13 cellular contexts compared by ENCODE assay signal in genomic region chr19:3067549-3067948, GRCh38. TPM values are rescaled to one million over a fixed set of nuclear protein-coding genes. Genes with fewer than 3 reads are reported as not detected.
A peak's percentile ranks its signal among the peaks of the same experiment; 100 is the strongest.
DNase-seq lines count a peak whose midpoint lies in the region; ATAC-seq and TF ChIP-seq lines count a peak whose summit lies in the region.
"Had no signal": no experiment of that assay in that cellular context is flagged by ENCODE, and none has a peak within 500 bp of the region (broad histone marks: within the 10 kb centered on the region; RNA-seq: fewer than 3 reads in every experiment).

No MANE protein-coding gene starts in this region.

- no peak overlapping the region for H3K4me3 Mint-ChIP-seq in CD4-positive, CD25-positive, alpha-beta regulatory T cell
- H3K4me3 Mint-ChIP-seq in IgD-negative memory B cell, result peak overlapping the region in 1 of 4 donors; percentile 67

- H3K9ac ChIP-seq in mesenchymal stem cell (ENCODE audit: low read length), result no peak overlapping the region
- no peak overlapping the region for H3K9ac ChIP-seq in skeletal muscle tissue (ENCODE audit: low read depth in 1 of 3, low read length in 3 of 3)
- H3K9ac ChIP-seq in smooth muscle cell (ENCODE audit: low read depth), result no peak overlapping the region

- DNase-seq in CD4-positive, CD25-positive, alpha-beta regulatory T cell, result no peak
- DNase-seq in mesenchymal stem cell (no peak), smooth muscle cell (lab: John Stamatoyannopoulos, UW; ENCODE audit: unreplicated experiment) (no peak), NCI-H2029 (lab: John Stamatoyannopoulos, UW) (no peak)
- DNase-seq: Karpas-422, NCI-H1105 treated with DMSO at 0.1 percent for 48 hours, NCI-H1930, NCI-H2171 treated with DMSO at 0.1 percent for 48 hours had no signal

- H3K36me3 Mint-ChIP-seq in CD4-positive, CD25-positive, alpha-beta regulatory T cell, result no peaks in the 10 kb centered on the region
- no peaks in the 10 kb centered on the region for H3K36me3 Mint-ChIP-seq in IgD-negative memory B cell

- no peak overlapping the region for H4K8ac ChIP-seq in mesenchymal stem cell (ENCODE audit: low read length)

- peak overlapping the region in 1 of 2 experiments; percentile 41 for H3K14ac ChIP-seq in mesenchymal stem cell (ENCODE audit: low read length in 2 of 2)

- peaks cover 0 to 2% (median 0%) of the 10 kb centered on the region in 7 donors for H3K9me3 Mint-ChIP-seq in CD4-positive, CD25-positive, alpha-beta regulatory T cell
- peaks cover 0 to 2% (median 0%) of the 10 kb centered on the region in 3 donors for H3K9me3 Mint-ChIP-seq in IgD-negative memory B cell

- H3K23ac ChIP-seq in mesenchymal stem cell (ENCODE audit: low read length in 2 of 2), result peak overlapping the region in 1 of 2 experiments; percentile 28

- H3K27me3 Mint-ChIP-seq in CD4-positive, CD25-positive, alpha-beta regulatory T cell, result no peaks in the 10 kb centered on the region
- H3K27me3 Mint-ChIP-seq in IgD-negative memory B cell, result no peaks in the 10 kb centered on the region

- H2AFZ ChIP-seq in mesenchymal stem cell (ENCODE audit: low read depth, low read length) (no peak overlapping the region), smooth muscle cell (ENCODE audit: low read depth) (no peak overlapping the region)

- H2BK5ac ChIP-seq in mesenchymal stem cell (ENCODE audit: low read depth, low read length, poor library complexity, severe bottlenecking), result no peak overlapping the region

- H3K4me2 ChIP-seq in mesenchymal stem cell (ENCODE audit: low read length, poor library complexity, severe bottlenecking) (no peak overlapping the region), smooth muscle cell (no peak overlapping the region)

- H4K91ac ChIP-seq in mesenchymal stem cell (ENCODE audit: low read length), result no peak overlapping the region

- H2AK5ac ChIP-seq in mesenchymal stem cell (ENCODE audit: low read length, severe bottlenecking), result no peak overlapping the region

- H3K27ac ChIP-seq in CD4-positive, CD25-positive, alpha-beta regulatory T cell (ENCODE audit: insufficient read depth, low read length, poor library complexity, severe bottlenecking), result no peak overlapping the region
- no peak overlapping the region for H3K27ac ChIP-seq in mesenchymal stem cell (ENCODE audit: low read length, poor library complexity, severe bottlenecking)
- H3K27ac ChIP-seq in skeletal muscle tissue (ENCODE audit: low read depth, low read length), result peak overlapping the region; percentile 36
- H3K27ac ChIP-seq in smooth muscle cell (ENCODE audit: low read depth), result no peak overlapping the region

- H3K27ac Mint-ChIP-seq in CD4-positive, CD25-positive, alpha-beta regulatory T cell, result peak overlapping the region in 2 of 3 donors; percentile 11 to 61
- peak overlapping the region; percentile 52 to 92 (median 86) for H3K27ac Mint-ChIP-seq in IgD-negative memory B cell

- H3K18ac ChIP-seq in mesenchymal stem cell (ENCODE audit: low read depth in 1 of 2, low read length in 2 of 2), result no peak overlapping the region

- peaks cover 9% of the 10 kb centered on the region for H3K4me1 ChIP-seq in CD4-positive, CD25-positive, alpha-beta regulatory T cell (ENCODE audit: control insufficient read depth, insufficient read depth, low read length, poor library complexity, severe bottlenecking)
- peaks cover 19% of the 10 kb centered on the region for H3K4me1 ChIP-seq in mesenchymal stem cell (ENCODE audit: control insufficient read depth, insufficient read depth, low read depth, low read length)
- H3K4me1 ChIP-seq in skeletal muscle tissue (ENCODE audit: control insufficient read depth in 3 of 3, insufficient read depth in 3 of 3, low read length in 3 of 3), result peaks cover 4 to 11% (median 8%) of the 10 kb centered on the region in 3 donors
- H3K4me1 ChIP-seq in smooth muscle cell (ENCODE audit: low read depth), result no peaks in the 10 kb centered on the region

- no peak for TF ChIP-seq CTCF in smooth muscle cell (IDR thresholded peaks at IDR 0.05; ENCODE audit: borderline replicate concordance, insufficient read depth, poor library complexity, severe bottlenecking)

- no peak overlapping the region for H3K4me3 ChIP-seq in CD4-positive, CD25-positive, alpha-beta regulatory T cell (ENCODE audit: low read depth, low read length)
- no peak overlapping the region for H3K4me3 ChIP-seq in mesenchymal stem cell (ENCODE audit: insufficient read depth in 1 of 2, low read depth in 1 of 2, low read length in 2 of 2)
- H3K4me3 ChIP-seq in skeletal muscle tissue (ENCODE audit: low read length in 3 of 3), result no peak overlapping the region
- no peak overlapping the region for H3K4me3 ChIP-seq in smooth muscle cell

- peaks cover 0 to 26% (median 6%) of the 10 kb centered on the region in 4 donors for H3K4me1 Mint-ChIP-seq in CD4-positive, CD25-positive, alpha-beta regulatory T cell
- H3K4me1 Mint-ChIP-seq in IgD-negative memory B cell, result peaks cover 13 to 31% (median 27%) of the 10 kb centered on the region in 3 donors

- no peaks in the 10 kb centered on the region for H3K36me3 ChIP-seq in CD4-positive, CD25-positive, alpha-beta regulatory T cell (ENCODE audit: control insufficient read depth, insufficient read depth, low read length)
- H3K36me3 ChIP-seq in mesenchymal stem cell (ENCODE audit: control insufficient read depth in 1 of 2, insufficient read depth in 2 of 2, low read depth in 1 of 2, low read length in 2 of 2) (no peaks in the 10 kb centered on the region), skeletal muscle tissue (ENCODE audit: control insufficient read depth in 3 of 3, insufficient read depth in 3 of 3, low read length in 3 of 3) (no peaks in the 10 kb centered on the region), smooth muscle cell (ENCODE audit: low read depth) (no peaks in the 10 kb centered on the region)

- peak overlapping the region; percentile 19 for H2BK120ac ChIP-seq in mesenchymal stem cell (ENCODE audit: low read depth, low read length)

- WGBS in mesenchymal stem cell, result 90% methylated on average over 8 of the region's 8 CpGs
- WGBS in smooth muscle cell (ENCODE audit: low lambda C conversion rate), result 94% methylated on average over 8 of the region's 8 CpGs

- H3K79me1 ChIP-seq in mesenchymal stem cell (replicated peaks; ENCODE audit: low read length, poor library complexity, severe bottlenecking), result no peaks in the 10 kb centered on the region

- no peaks in the 10 kb centered on the region for H4K20me1 ChIP-seq in smooth muscle cell (ENCODE audit: low read depth)

- H2BK15ac ChIP-seq in mesenchymal stem cell (ENCODE audit: low read depth, poor library complexity, severe bottlenecking), result no peak overlapping the region

- H3K79me2 ChIP-seq in smooth muscle cell (ENCODE audit: low read depth), result no peaks in the 10 kb centered on the region

- H3F3A ChIP-seq in smooth muscle cell (ENCODE audit: low read depth), result no peaks in the 10 kb centered on the region

- no peak for ATAC-seq in CD4-positive, CD25-positive, alpha-beta regulatory T cell (ENCODE audit: low read depth in 2 of 2)
- ATAC-seq in HG02884 (IDR thresholded peaks at IDR 0.05; ENCODE audit: unreplicated experiment), result no peak
- ATAC-seq: HepG2, Panc1 had no signal

- no peaks in the 10 kb centered on the region for H3K27me3 ChIP-seq in CD4-positive, CD25-positive, alpha-beta regulatory T cell (ENCODE audit: control insufficient read depth, insufficient read depth, low read length)
- H3K27me3 ChIP-seq in mesenchymal stem cell (ENCODE audit: control insufficient read depth in 1 of 2, insufficient read depth in 1 of 2, low read length in 2 of 2), result no peaks in the 10 kb centered on the region
- no peaks in the 10 kb centered on the region for H3K27me3 ChIP-seq in skeletal muscle tissue (ENCODE audit: control insufficient read depth in 3 of 3, insufficient read depth in 3 of 3, low read length in 3 of 3)
- no peaks in the 10 kb centered on the region for H3K27me3 ChIP-seq in smooth muscle cell (ENCODE audit: low read depth)

- H3K9me3 ChIP-seq in CD4-positive, CD25-positive, alpha-beta regulatory T cell (ENCODE audit: control insufficient read depth in 2 of 2, low read length in 2 of 2), result no peaks in the 10 kb centered on the region
- H3K9me3 ChIP-seq in mesenchymal stem cell (ENCODE audit: control insufficient read depth, low read length) (no peaks in the 10 kb centered on the region), skeletal muscle tissue (ENCODE audit: control insufficient read depth in 3 of 3, low read length in 3 of 3) (no peaks in the 10 kb centered on the region), smooth muscle cell (replicated peaks; ENCODE audit: low read depth) (no peaks in the 10 kb centered on the region)

- peak overlapping the region in 1 of 2 experiments; percentile 54 for H2BK12ac ChIP-seq in mesenchymal stem cell (ENCODE audit: low read length in 2 of 2)

- no peak overlapping the region for H3K4ac ChIP-seq in mesenchymal stem cell (ENCODE audit: low read depth in 1 of 2, low read length in 2 of 2)

RNA-seq across cellular contexts. Expression of gene TLE5, which starts 5.3 kb away (rescaled TPM):
- total RNA-seq in CD4-positive, CD25-positive, alpha-beta regulatory T cell, result 1,009 TPM
- 100 to 1,000 TPM; 608 to 773 (median 661) TPM for polyA plus RNA-seq in CD4-positive, CD25-positive, alpha-beta regulatory T cell
- 443 TPM for polyA plus RNA-seq in IgD-negative memory B cell
- 329 TPM for polyA plus RNA-seq in mesenchymal stem cell (2013, experiment 1 of 2)
- 321 TPM for polyA plus RNA-seq in mesenchymal stem cell (2013, experiment 2 of 2)
- 98.1 TPM for total RNA-seq in skeletal muscle tissue
- 145 and 146 TPM in 2 replicates for total RNA-seq in smooth muscle cell
- polyA plus RNA-seq in smooth muscle cell, result 235 and 274 TPM in 2 replicates

RNA-seq across cellular contexts. Expression of gene GNA11, which starts 26.6 kb away (rescaled TPM):
- total RNA-seq in CD4-positive, CD25-positive, alpha-beta regulatory T cell, result 0.81 TPM
- under 1 TPM in 3 of 4 donors, not detected in 1; 0.21 to 0.44 (median 0.23) TPM for polyA plus RNA-seq in CD4-positive, CD25-positive, alpha-beta regulatory T cell
- polyA plus RNA-seq in IgD-negative memory B cell, result 0.30 TPM
- 49.8 TPM for polyA plus RNA-seq in mesenchymal stem cell (2013, experiment 1 of 2)
- polyA plus RNA-seq in mesenchymal stem cell (2013, experiment 2 of 2), result 49.0 TPM
- 37.1 TPM for total RNA-seq in skeletal muscle tissue
- total RNA-seq in smooth muscle cell, result 16.3 and 16.9 TPM in 2 replicates
- 57.4 and 71.5 TPM in 2 replicates for polyA plus RNA-seq in smooth muscle cell

RNA-seq across cellular contexts. Expression of gene TLE2, which starts 38.5 kb away (rescaled TPM):
- 9.3 TPM for total RNA-seq in CD4-positive, CD25-positive, alpha-beta regulatory T cell
- 1 to 10 TPM; 3.1 to 4.5 (median 3.9) TPM for polyA plus RNA-seq in CD4-positive, CD25-positive, alpha-beta regulatory T cell
- 0.56 TPM for polyA plus RNA-seq in IgD-negative memory B cell
- 9.5 TPM for polyA plus RNA-seq in mesenchymal stem cell (2013, experiment 1 of 2)
- polyA plus RNA-seq in mesenchymal stem cell (2013, experiment 2 of 2), result 8.7 TPM
- total RNA-seq in skeletal muscle tissue, result 9.4 TPM
- 7.1 and 7.7 TPM in 2 replicates for total RNA-seq in smooth muscle cell
- polyA plus RNA-seq in smooth muscle cell, result 13.6 and 14.9 TPM in 2 replicates
